In the genomic region with DNA sequence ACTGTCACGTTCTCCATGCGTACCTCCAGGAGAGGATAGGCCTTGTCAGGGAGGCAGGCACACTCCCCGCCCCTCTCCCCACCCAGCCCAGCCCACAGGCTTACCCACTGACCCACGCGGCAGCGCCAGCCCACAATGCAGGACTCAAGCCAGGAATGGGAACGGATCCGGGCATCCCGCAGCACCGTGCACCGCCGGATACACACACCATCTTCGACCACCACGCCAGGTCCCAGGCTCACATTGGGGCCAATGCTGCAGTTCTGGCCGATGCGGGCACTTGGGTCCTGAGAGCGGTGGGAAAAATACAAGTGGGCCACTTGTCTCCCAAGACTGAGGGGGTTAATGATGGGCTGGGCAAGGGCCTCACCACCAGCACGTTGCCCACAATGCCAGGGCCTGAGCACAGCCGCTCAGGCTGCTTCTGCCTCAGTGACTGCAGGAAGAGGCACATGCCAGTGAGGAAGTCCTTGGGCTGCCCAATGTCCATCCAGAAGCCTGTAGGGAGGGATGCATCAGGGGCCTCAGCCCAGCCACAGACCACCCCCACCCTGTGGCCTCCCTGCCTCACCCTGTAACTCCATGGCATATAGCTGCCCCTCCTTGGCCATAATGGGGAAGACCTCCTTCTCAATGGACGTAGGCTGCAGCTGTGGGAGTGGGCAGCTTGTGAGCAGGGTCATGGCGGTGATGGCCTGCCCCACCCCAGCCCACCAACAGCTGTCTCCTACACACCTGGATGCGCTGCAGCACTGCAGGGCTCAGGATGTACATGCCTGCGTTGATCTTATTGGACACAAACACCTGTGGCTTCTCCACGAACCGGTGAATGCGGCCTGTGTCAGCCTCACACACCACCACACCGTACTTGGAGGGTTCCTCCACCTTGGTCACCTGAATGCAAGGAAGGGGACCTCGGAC, we compare ENCODE assay signal across 10 cellular contexts. TPM values are rescaled to one million over a fixed set of nuclear protein-coding genes. Genes with fewer than 3 reads are reported as not detected.
DNase-seq lines count a peak whose midpoint lies in the region; ATAC-seq, FAIRE-seq and TF ChIP-seq lines count a peak whose summit lies in the region.
"Had no signal": no experiment of that assay in that cellular context is flagged by ENCODE, and none has a peak within 500 bp of the region (broad histone marks: within the 10 kb centered on the region; RNA-seq: fewer than 3 reads in every experiment).

No MANE protein-coding gene starts in this region.

- H3K36me3 ChIP-seq in HepG2 (replicated peaks in 1 of 2; ENCODE audit: control insufficient read depth in 1 of 2, insufficient read depth in 2 of 2, low read length in 2 of 2) (peaks cover 13 to 28% of the 10 kb centered on the region in 2 experiments), transverse colon (peaks cover 0 to 3% (median 0%) of the 10 kb centered on the region in 4 donors), MG63 (peaks cover 3% of the 10 kb centered on the region; the same call in 1 of the 2 replicates)

- TF ChIP-seq POLR2A in HepG2 (IDR thresholded peaks at IDR 0.05; ENCODE audit: insufficient read depth in 1 of 2, low read depth in 2 of 2, low read length in 2 of 2), result no peak; a peak in 1 of 4 replicates
- TF ChIP-seq POLR2A in transverse colon (IDR thresholded peaks at IDR 0.05), result no peak

- H3K9ac ChIP-seq in HepG2 (ENCODE audit: insufficient read depth, low read depth, low read length), result 0 out of 2 replicates have a peak overlapping the region, but pooled peaks have one; percentile 95
- H3K9ac ChIP-seq: parathyroid adenoma had no signal

- no peaks in the 10 kb centered on the region for H3K27me3 ChIP-seq in HepG2 (ENCODE audit: control insufficient read depth in 1 of 2, insufficient read depth in 2 of 2, low read length in 2 of 2)
- no peaks in the 10 kb centered on the region for H3K27me3 ChIP-seq in transverse colon
- no peaks in the 10 kb centered on the region for H3K27me3 ChIP-seq in MG63

- TF ChIP-seq EP300 in HepG2 (IDR thresholded peaks at IDR 0.05; ENCODE audit: low read depth in 2 of 2, low read length in 2 of 2) (no peak), HepG2 (CRISPR knock-in tag; IDR thresholded peaks at IDR 0.05; ENCODE audit: borderline replicate concordance) (no peak), transverse colon (IDR thresholded peaks at IDR 0.05; ENCODE audit: low read depth) (no peak)

- peak overlapping the region in 1 of 3 experiments; percentile 97; a peak in 2 of 6 replicates for H3K4me3 ChIP-seq in HepG2 (replicated peaks in 1 of 3; ENCODE audit: insufficient read depth in 1 of 3, low read depth in 2 of 3, low read length in 3 of 3)
- no peak overlapping the region for H3K4me3 ChIP-seq in transverse colon
- no peak overlapping the region; the same call in 1 of the 2 replicates for H3K4me3 ChIP-seq in MG63

- intact Hi-C loops in activated naive CD4-positive, alpha-beta T cell treated with anti-CD3 and anti-CD28 coated beads for 36 hours (cut with micrococcal nuclease), result loop anchor here (5.0 to 10.0 kb wide), 4 partner anchors 35 to 697 kb away; a partner anchor contains a TSS
- intact Hi-C loops in HepG2 (cut with micrococcal nuclease; ENCODE audit: unreplicated experiment), result no loop called here
- intact Hi-C loops in transverse colon (cut with DNase I; ENCODE audit: low total_unique reads), result no loop called here

- peaks cover 13% of the 10 kb centered on the region for H3K79me2 ChIP-seq in HepG2 (ENCODE audit: insufficient read depth, low read length)
- H3K79me2 ChIP-seq: parathyroid adenoma had no signal

- POLR2A ChIA-PET in HepG2 (lab: Yijun Ruan, JAX), result no interaction called here

- no TSS peak for BruUV-seq in HepG2 (replicated peaks; lab: Mats Ljungman, UMichigan)

- no peaks in the 10 kb centered on the region for H3K27me3 Mint-ChIP-seq in activated naive CD4-positive, alpha-beta T cell treated with anti-CD3 and anti-CD28 coated beads for 36 hours (ENCODE audit: low read depth)
- no peaks in the 10 kb centered on the region for H3K27me3 Mint-ChIP-seq in activated naive CD8-positive, alpha-beta T cell

- peak overlapping the region; percentile 96 for H3K4me3 Mint-ChIP-seq in activated naive CD4-positive, alpha-beta T cell treated with anti-CD3 and anti-CD28 coated beads for 36 hours
- H3K4me3 Mint-ChIP-seq in activated naive CD8-positive, alpha-beta T cell, result peak overlapping the region; percentile 93

- H4K20me1 ChIP-seq in HepG2 (ENCODE audit: insufficient read depth, low read length), result no peaks in the 10 kb centered on the region

- peaks cover 38% of the 10 kb centered on the region for H3K4me1 Mint-ChIP-seq in activated naive CD4-positive, alpha-beta T cell treated with anti-CD3 and anti-CD28 coated beads for 36 hours (ENCODE audit: low read depth)
- H3K4me1 Mint-ChIP-seq in activated naive CD8-positive, alpha-beta T cell (ENCODE audit: low read depth), result peaks cover 23% of the 10 kb centered on the region

- TF ChIP-seq CTCF in HepG2 (CRISPR knock-in tag; IDR thresholded peaks at IDR 0.05) (no peak), transverse colon (IDR thresholded peaks at IDR 0.05) (no peak), D721Med (IDR thresholded peaks at IDR 0.05; ENCODE audit: insufficient read depth, missing control alignments) (no peak)

- no peak for DNase-seq in activated naive CD4-positive, alpha-beta T cell treated with anti-CD3 and anti-CD28 coated beads for 36 hours
- no peak for DNase-seq in activated naive CD4-positive, alpha-beta T cell treated with anti-CD3 and anti-CD28 coated beads, Interleukin-2, amount 50 U/mL, for 16 hours
- DNase-seq in HepG2 (ENCODE audit: low spot score) (no peak), transverse colon (no peak), UCSD-AML1 (lab: John Stamatoyannopoulos, UW; ENCODE audit: unreplicated experiment) (no peak), MG63 (no peak), D721Med (ENCODE audit: insufficient read length, low spot score) (no peak)

- no peak for ATAC-seq in HepG2

- H3K4me1 ChIP-seq in HepG2 (ENCODE audit: insufficient read depth, low read length), result peaks cover 21% of the 10 kb centered on the region
- H3K4me1 ChIP-seq in transverse colon, result peaks cover 24 to 53% (median 38%) of the 10 kb centered on the region in 4 donors

- CTCF ChIA-PET in activated naive CD4-positive, alpha-beta T cell treated with anti-CD3 and anti-CD28 coated beads for 36 hours (lab: Charles Lee), result interaction anchor here (1.6 kb wide), 1 partner anchor 183 kb away, joined by 3 read pairs; no protein-coding TSS in a partner anchor
- CTCF ChIA-PET in HepG2 (lab: Yijun Ruan, JAX; ENCODE audit: low intra/inter-chr PET ratio, low total read pairs), result no interaction called here

- peak overlapping the region; percentile 88 for H3K4me2 ChIP-seq in HepG2 (ENCODE audit: low read depth, low read length)

- 97% methylated on average over 21 of the region's 28 CpGs for WGBS in HepG2 (ENCODE audit: low lambda C conversion rate)
- WGBS in transverse colon (ENCODE audit: low coverage in 1 of 2), 2 donors, result 85% methylated on average over 28 of the region's 28 CpGs; no CpG with 5 or more reads in 1 of the 2 donors

- no peak for TF ChIP-seq RAD21 in HepG2 (CRISPR knock-in tag; IDR thresholded peaks at IDR 0.05)

- in situ Hi-C loops in HepG2 (cut with HindIII; ENCODE audit: extremely low pct_ligation_motif_present, low pct_unique_long_range_greater_than_20kb) (no loop called here), transverse colon (cut with MboI; ENCODE audit: low pct_ligation_motif_present in 1 of 4, low pct_unique_long_range_greater_than_20kb in 1 of 4, low sequenced_read_pairs in 3 of 4) (loop anchor here in 1 of 4 donors (5.0 kb wide), 1 partner anchor 65 kb away; a partner anchor contains a TSS)

- no peaks in the 10 kb centered on the region for H3K9me3 ChIP-seq in HepG2 (ENCODE audit: low read length)
- H3K9me3 ChIP-seq in transverse colon, result no peaks in the 10 kb centered on the region
- H3K9me3 ChIP-seq in MG63, result no peaks in the 10 kb centered on the region

- H3K27ac ChIP-seq in HepG2 (ENCODE audit: extremely low read length, insufficient read depth, low read length) (no peak overlapping the region), transverse colon (peak overlapping the region; percentile 94 to 99 (median 98))
- H3K27ac ChIP-seq: parathyroid adenoma had no signal

- H3K36me3 Mint-ChIP-seq in activated naive CD4-positive, alpha-beta T cell treated with anti-CD3 and anti-CD28 coated beads for 36 hours (ENCODE audit: low read depth), result peaks cover 10% of the 10 kb centered on the region
- no peaks in the 10 kb centered on the region for H3K36me3 Mint-ChIP-seq in activated naive CD8-positive, alpha-beta T cell

- FAIRE-seq in HepG2 (lab: Jason Lieb, UNC) (no peak), D721Med (lab: Jason Lieb, UNC) (no peak)

- no peak overlapping the region for H3K27ac Mint-ChIP-seq in activated naive CD4-positive, alpha-beta T cell treated with anti-CD3 and anti-CD28 coated beads for 36 hours
- peak overlapping the region; percentile 92 for H3K27ac Mint-ChIP-seq in activated naive CD8-positive, alpha-beta T cell

- H2AFZ ChIP-seq in HepG2 (ENCODE audit: low read length), result no peak overlapping the region

- no peaks in the 10 kb centered on the region for H3K9me3 Mint-ChIP-seq in activated naive CD4-positive, alpha-beta T cell treated with anti-CD3 and anti-CD28 coated beads for 36 hours
- H3K9me3 Mint-ChIP-seq in activated naive CD8-positive, alpha-beta T cell (ENCODE audit: low read depth), result no peaks in the 10 kb centered on the region

RNA-seq across cellular contexts. Expression of a gene that starts 1.6 kb away (rescaled TPM):
- 10 to 100 TPM; 25.6 to 27.4 TPM for total RNA-seq in activated naive CD4-positive, alpha-beta T cell treated with anti-CD3 and anti-CD28 coated beads for 36 hours
- total RNA-seq in HepG2 (2016; rRNA removed; fragmentation: Illumina TruSeq; extraction: Trizol) (21.7 and 23.1 TPM in 2 replicates), transverse colon (10 to 100 TPM; 37.2 to 53.9 (median 44.2) TPM)
- total RNA-seq in HepG2 (2016; cell fraction: cytosol; rRNA removed; fragmentation: Illumina TruSeq; extraction: Trizol; ENCODE audit: low read depth), result 3.9 and 5.4 TPM in 2 replicates
- 21.2 and 23.8 TPM in 2 replicates for total RNA-seq in HepG2 (2016; cell fraction: insoluble cytoplasmic fraction; rRNA removed; fragmentation: Illumina TruSeq; extraction: Trizol)
- total RNA-seq in HepG2 (2016; cell fraction: membrane; rRNA removed; fragmentation: Illumina TruSeq; extraction: Trizol), result 7.3 and 8.9 TPM in 2 replicates
- total RNA-seq in HepG2 (2016; cell fraction: nucleus; rRNA removed; fragmentation: Illumina TruSeq; extraction: Trizol), result 14.9 and 16.7 TPM in 2 replicates
- polyA plus RNA-seq in HepG2 (2011; rRNA removed), result 6.5 and 9.1 TPM in 2 replicates
- 6.3 and 8.4 TPM in 2 replicates for polyA plus RNA-seq in HepG2 (2011; cell fraction: cytosol; rRNA removed)
- polyA plus RNA-seq in HepG2 (2011; cell fraction: nucleus; rRNA removed), result 15.5 and 21.5 TPM in 2 replicates
- polyA plus RNA-seq in HepG2 (2012), result 4.8 and 5.8 TPM in 2 replicates
- 3.3 and 3.7 TPM in 2 replicates for polyA plus RNA-seq in HepG2 (2016; cell fraction: cytosol; fragmentation: Illumina TruSeq; extraction: Trizol; ENCODE audit: low read depth)
- polyA plus RNA-seq in HepG2 (2016; cell fraction: insoluble cytoplasmic fraction; fragmentation: Illumina TruSeq; extraction: Trizol; ENCODE audit: low read depth), result 17.8 and 18.8 TPM in 2 replicates
- polyA plus RNA-seq in HepG2 (2016; cell fraction: membrane; fragmentation: Illumina TruSeq; extraction: Trizol; ENCODE audit: low read depth), result 4.7 and 5.8 TPM in 2 replicates
- polyA plus RNA-seq in HepG2 (2016; cell fraction: nucleus; fragmentation: Illumina TruSeq; extraction: Trizol; ENCODE audit: insufficient read depth, low read depth), result 23.9 and 25.9 TPM in 2 replicates
- 21.4 and 30.7 TPM in 2 replicates for polyA minus RNA-seq in HepG2 (2011; rRNA and poly(A)+ RNA removed; ENCODE audit: low replicate concordance)
- 4.2 and 5.6 TPM in 2 replicates for polyA minus RNA-seq in HepG2 (2011; cell fraction: cytosol; rRNA and poly(A)+ RNA removed)
- 12.6 and 20.3 TPM in 2 replicates for polyA minus RNA-seq in HepG2 (2011; cell fraction: nucleus; rRNA and poly(A)+ RNA removed)
- 16.8 and 19.4 TPM in 2 replicates for total RNA-seq in MG63 (2014; rRNA removed; shearing (Covaris generic); ENCODE audit: low replicate concordance)

RNA-seq across cellular contexts. Expression of a gene that starts 2.6 kb away (rescaled TPM):
- not detected for total RNA-seq in activated naive CD4-positive, alpha-beta T cell treated with anti-CD3 and anti-CD28 coated beads for 36 hours
- 0.35 TPM in 1 of 2 replicates, not detected in the other for total RNA-seq in HepG2 (2016; rRNA removed; fragmentation: Illumina TruSeq; extraction: Trizol)
- 0.18 and 0.51 TPM in 2 replicates for total RNA-seq in HepG2 (2016; cell fraction: cytosol; rRNA removed; fragmentation: Illumina TruSeq; extraction: Trizol; ENCODE audit: low read depth)
- total RNA-seq in HepG2 (2016; cell fraction: insoluble cytoplasmic fraction; rRNA removed; fragmentation: Illumina TruSeq; extraction: Trizol), result 0.13 and 0.45 TPM in 2 replicates
- 0.19 TPM in 1 of 2 replicates, not detected in the other for total RNA-seq in HepG2 (2016; cell fraction: membrane; rRNA removed; fragmentation: Illumina TruSeq; extraction: Trizol)
- not detected in 2 replicates for total RNA-seq in HepG2 (2016; cell fraction: nucleus; rRNA removed; fragmentation: Illumina TruSeq; extraction: Trizol)
- polyA plus RNA-seq in HepG2 (2011; rRNA removed), result 0.21 TPM in 1 of 2 replicates, not detected in the other
- polyA plus RNA-seq in HepG2 (2011; cell fraction: cytosol; rRNA removed), result 0.03 and 0.07 TPM in 2 replicates
- 3.1 and 7.8 TPM in 2 replicates for polyA plus RNA-seq in HepG2 (2011; cell fraction: nucleus; rRNA removed)
- 0.36 TPM in 1 of 2 replicates, not detected in the other for polyA plus RNA-seq in HepG2 (2012)
- 0.40 and 0.44 TPM in 2 replicates for polyA plus RNA-seq in HepG2 (2016; cell fraction: cytosol; fragmentation: Illumina TruSeq; extraction: Trizol; ENCODE audit: low read depth)
- polyA plus RNA-seq in HepG2 (2016; cell fraction: insoluble cytoplasmic fraction; fragmentation: Illumina TruSeq; extraction: Trizol; ENCODE audit: low read depth), result 0.73 and 0.79 TPM in 2 replicates
- polyA plus RNA-seq in HepG2 (2016; cell fraction: membrane; fragmentation: Illumina TruSeq; extraction: Trizol; ENCODE audit: low read depth), result 0.40 and 0.43 TPM in 2 replicates
- 0.53 and 1.7 TPM in 2 replicates for polyA plus RNA-seq in HepG2 (2016; cell fraction: nucleus; fragmentation: Illumina TruSeq; extraction: Trizol; ENCODE audit: insufficient read depth, low read depth)
- 1.8 and 3.5 TPM in 2 replicates for polyA minus RNA-seq in HepG2 (2011; rRNA and poly(A)+ RNA removed; ENCODE audit: low replicate concordance)
- polyA minus RNA-seq in HepG2 (2011; cell fraction: cytosol; rRNA and poly(A)+ RNA removed), result 0.26 and 0.30 TPM in 2 replicates
- 0.75 and 2.1 TPM in 2 replicates for polyA minus RNA-seq in HepG2 (2011; cell fraction: nucleus; rRNA and poly(A)+ RNA removed)
- total RNA-seq in transverse colon, result under 1 TPM in 2 of 4 donors, not detected in 2; 0.68 to 0.79 TPM
- 2.1 TPM in 1 of 2 replicates, not detected in the other for total RNA-seq in MG63 (2014; rRNA removed; shearing (Covaris generic); ENCODE audit: low replicate concordance)
- total RNA-seq: H4 had no signal

RNA-seq across cellular contexts. Expression of a gene that starts 32.8 kb away (rescaled TPM):
- 10 to 100 TPM; 20.3 to 21.5 TPM for total RNA-seq in activated naive CD4-positive, alpha-beta T cell treated with anti-CD3 and anti-CD28 coated beads for 36 hours
- 16.1 and 29.9 TPM in 2 replicates for total RNA-seq in HepG2 (2016; rRNA removed; fragmentation: Illumina TruSeq; extraction: Trizol)
- total RNA-seq in HepG2 (2016; cell fraction: cytosol; rRNA removed; fragmentation: Illumina TruSeq; extraction: Trizol; ENCODE audit: low read depth), result 7.6 and 8.9 TPM in 2 replicates
- 12.8 and 27.1 TPM in 2 replicates for total RNA-seq in HepG2 (2016; cell fraction: insoluble cytoplasmic fraction; rRNA removed; fragmentation: Illumina TruSeq; extraction: Trizol)
- total RNA-seq in HepG2 (2016; cell fraction: membrane; rRNA removed; fragmentation: Illumina TruSeq; extraction: Trizol), result 10.8 and 12.7 TPM in 2 replicates
- total RNA-seq in HepG2 (2016; cell fraction: nucleus; rRNA removed; fragmentation: Illumina TruSeq; extraction: Trizol), result 28.7 and 34.7 TPM in 2 replicates
- polyA plus RNA-seq in HepG2 (2011; rRNA removed), result 82.2 and 91.9 TPM in 2 replicates
- 37.9 and 55.2 TPM in 2 replicates for polyA plus RNA-seq in HepG2 (2011; cell fraction: cytosol; rRNA removed)
- polyA plus RNA-seq in HepG2 (2011; cell fraction: nucleus; rRNA removed), result 455 and 594 TPM in 2 replicates
- polyA plus RNA-seq in HepG2 (2012), result 27.9 and 34.2 TPM in 2 replicates
- 8.1 and 10.5 TPM in 2 replicates for polyA plus RNA-seq in HepG2 (2016; cell fraction: cytosol; fragmentation: Illumina TruSeq; extraction: Trizol; ENCODE audit: low read depth)
- polyA plus RNA-seq in HepG2 (2016; cell fraction: insoluble cytoplasmic fraction; fragmentation: Illumina TruSeq; extraction: Trizol; ENCODE audit: low read depth), result 17.1 and 25.1 TPM in 2 replicates
- polyA plus RNA-seq in HepG2 (2016; cell fraction: membrane; fragmentation: Illumina TruSeq; extraction: Trizol; ENCODE audit: low read depth), result 14.9 and 15.8 TPM in 2 replicates
- 108 and 116 TPM in 2 replicates for polyA plus RNA-seq in HepG2 (2016; cell fraction: nucleus; fragmentation: Illumina TruSeq; extraction: Trizol; ENCODE audit: insufficient read depth, low read depth)
- polyA minus RNA-seq in HepG2 (2011; rRNA and poly(A)+ RNA removed; ENCODE audit: low replicate concordance), result 88.9 and 105 TPM in 2 replicates
- polyA minus RNA-seq in HepG2 (2011; cell fraction: cytosol; rRNA and poly(A)+ RNA removed), result 26.2 and 30.5 TPM in 2 replicates
- polyA minus RNA-seq in HepG2 (2011; cell fraction: nucleus; rRNA and poly(A)+ RNA removed), result 55.9 and 56.4 TPM in 2 replicates
- 10 to 100 TPM; 34.6 to 99.5 (median 52.1) TPM for total RNA-seq in transverse colon
- 8.5 TPM in 2 replicates for total RNA-seq in MG63 (2014; rRNA removed; shearing (Covaris generic); ENCODE audit: low replicate concordance)

RNA-seq across cellular contexts. Expression of a gene that starts 32.8 kb away (rescaled TPM):
- 10 to 100 TPM; 10.7 to 13.1 TPM for total RNA-seq in activated naive CD4-positive, alpha-beta T cell treated with anti-CD3 and anti-CD28 coated beads for 36 hours
- 26.7 and 189 TPM in 2 replicates for total RNA-seq in HepG2 (2016; rRNA removed; fragmentation: Illumina TruSeq; extraction: Trizol)
- 15.3 and 18.3 TPM in 2 replicates for total RNA-seq in HepG2 (2016; cell fraction: cytosol; rRNA removed; fragmentation: Illumina TruSeq; extraction: Trizol; ENCODE audit: low read depth)
- 25.3 and 197 TPM in 2 replicates for total RNA-seq in HepG2 (2016; cell fraction: insoluble cytoplasmic fraction; rRNA removed; fragmentation: Illumina TruSeq; extraction: Trizol)
- total RNA-seq in HepG2 (2016; cell fraction: membrane; rRNA removed; fragmentation: Illumina TruSeq; extraction: Trizol), result 14.6 and 16.5 TPM in 2 replicates
- total RNA-seq in HepG2 (2016; cell fraction: nucleus; rRNA removed; fragmentation: Illumina TruSeq; extraction: Trizol), result 267 and 300 TPM in 2 replicates
- 452 and 686 TPM in 2 replicates for polyA plus RNA-seq in HepG2 (2011; rRNA removed)
- 174 and 178 TPM in 2 replicates for polyA plus RNA-seq in HepG2 (2011; cell fraction: cytosol; rRNA removed)
- 7,383 and 7,818 TPM in 2 replicates for polyA plus RNA-seq in HepG2 (2011; cell fraction: nucleus; rRNA removed)
- 313 and 330 TPM in 2 replicates for polyA plus RNA-seq in HepG2 (2012)
- polyA plus RNA-seq in HepG2 (2016; cell fraction: cytosol; fragmentation: Illumina TruSeq; extraction: Trizol; ENCODE audit: low read depth), result 6.2 and 6.6 TPM in 2 replicates
- polyA plus RNA-seq in HepG2 (2016; cell fraction: insoluble cytoplasmic fraction; fragmentation: Illumina TruSeq; extraction: Trizol; ENCODE audit: low read depth), result 20.9 and 21.3 TPM in 2 replicates
- polyA plus RNA-seq in HepG2 (2016; cell fraction: membrane; fragmentation: Illumina TruSeq; extraction: Trizol; ENCODE audit: low read depth), result 9.6 and 10.0 TPM in 2 replicates
- polyA plus RNA-seq in HepG2 (2016; cell fraction: nucleus; fragmentation: Illumina TruSeq; extraction: Trizol; ENCODE audit: insufficient read depth, low read depth), result 695 and 762 TPM in 2 replicates
- 3.2 and 148 TPM in 2 replicates for polyA minus RNA-seq in HepG2 (2011; rRNA and poly(A)+ RNA removed; ENCODE audit: low replicate concordance)
- polyA minus RNA-seq in HepG2 (2011; cell fraction: cytosol; rRNA and poly(A)+ RNA removed), result 42.2 and 50.5 TPM in 2 replicates
- 323 and 384 TPM in 2 replicates for polyA minus RNA-seq in HepG2 (2011; cell fraction: nucleus; rRNA and poly(A)+ RNA removed)
- total RNA-seq in transverse colon, result 100 to 1,000 TPM in 1 of 4 donors, 10 to 100 TPM in 3; 12.2 to 116 (median 15.1) TPM
- total RNA-seq in MG63 (2014; rRNA removed; shearing (Covaris generic); ENCODE audit: low replicate concordance), result 0.33 TPM in 1 of 2 replicates, not detected in the other

RNA-seq across cellular contexts. Expression of a gene that starts 48.0 kb away (rescaled TPM):
- 100 to 1,000 TPM; 120 to 122 TPM for total RNA-seq in activated naive CD4-positive, alpha-beta T cell treated with anti-CD3 and anti-CD28 coated beads for 36 hours
- total RNA-seq in HepG2 (2016; rRNA removed; fragmentation: Illumina TruSeq; extraction: Trizol) (116 and 130 TPM in 2 replicates), transverse colon (100 to 1,000 TPM in 3 of 4 donors, 10 to 100 TPM in 1; 53.9 to 151 (median 116) TPM)
- total RNA-seq in HepG2 (2016; cell fraction: cytosol; rRNA removed; fragmentation: Illumina TruSeq; extraction: Trizol; ENCODE audit: low read depth), result 32.8 and 39.1 TPM in 2 replicates
- total RNA-seq in HepG2 (2016; cell fraction: insoluble cytoplasmic fraction; rRNA removed; fragmentation: Illumina TruSeq; extraction: Trizol), result 118 and 134 TPM in 2 replicates
- total RNA-seq in HepG2 (2016; cell fraction: membrane; rRNA removed; fragmentation: Illumina TruSeq; extraction: Trizol), result 57.5 and 60.4 TPM in 2 replicates
- total RNA-seq in HepG2 (2016; cell fraction: nucleus; rRNA removed; fragmentation: Illumina TruSeq; extraction: Trizol), result 99.4 and 109 TPM in 2 replicates
- polyA plus RNA-seq in HepG2 (2011; rRNA removed), result 116 and 123 TPM in 2 replicates
- 95.0 and 116 TPM in 2 replicates for polyA plus RNA-seq in HepG2 (2011; cell fraction: cytosol; rRNA removed)
- 227 and 231 TPM in 2 replicates for polyA plus RNA-seq in HepG2 (2011; cell fraction: nucleus; rRNA removed)
- 110 and 113 TPM in 2 replicates for polyA plus RNA-seq in HepG2 (2012)
- polyA plus RNA-seq in HepG2 (2016; cell fraction: cytosol; fragmentation: Illumina TruSeq; extraction: Trizol; ENCODE audit: low read depth), result 22.6 and 23.9 TPM in 2 replicates
- 87.5 and 96.0 TPM in 2 replicates for polyA plus RNA-seq in HepG2 (2016; cell fraction: insoluble cytoplasmic fraction; fragmentation: Illumina TruSeq; extraction: Trizol; ENCODE audit: low read depth)
- 27.9 and 31.1 TPM in 2 replicates for polyA plus RNA-seq in HepG2 (2016; cell fraction: membrane; fragmentation: Illumina TruSeq; extraction: Trizol; ENCODE audit: low read depth)
- 137 and 152 TPM in 2 replicates for polyA plus RNA-seq in HepG2 (2016; cell fraction: nucleus; fragmentation: Illumina TruSeq; extraction: Trizol; ENCODE audit: insufficient read depth, low read depth)
- 481 and 533 TPM in 2 replicates for polyA minus RNA-seq in HepG2 (2011; rRNA and poly(A)+ RNA removed; ENCODE audit: low replicate concordance)
- polyA minus RNA-seq in HepG2 (2011; cell fraction: cytosol; rRNA and poly(A)+ RNA removed), result 94.8 and 99.0 TPM in 2 replicates
- 120 and 143 TPM in 2 replicates for polyA minus RNA-seq in HepG2 (2011; cell fraction: nucleus; rRNA and poly(A)+ RNA removed)
- total RNA-seq in MG63 (2014; rRNA removed; shearing (Covaris generic); ENCODE audit: low replicate concordance), result 53.9 and 87.5 TPM in 2 replicates
